In the genomic region with DNA sequence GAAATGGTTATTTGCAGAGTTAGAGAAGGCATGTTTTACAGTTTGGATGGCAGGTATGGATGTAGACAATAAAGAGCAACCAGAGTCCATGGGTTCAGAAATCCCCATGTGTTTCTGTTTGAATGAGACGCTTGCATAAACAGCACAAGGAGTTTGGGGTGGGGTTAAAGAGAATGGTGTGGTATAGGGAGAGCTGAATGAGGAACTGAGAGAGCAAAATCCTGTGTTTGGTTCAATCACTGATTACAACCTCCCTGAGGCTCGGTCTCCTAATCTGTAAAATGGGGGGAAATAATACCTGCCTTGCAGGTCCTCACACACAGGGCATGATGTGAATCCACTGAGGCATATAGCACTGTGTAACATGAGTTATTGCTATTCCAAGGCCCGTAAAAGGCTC, we compare ENCODE assay signal across 11 cellular contexts.
DNase-seq lines count a peak whose midpoint lies in the region; ATAC-seq and TF ChIP-seq lines count a peak whose summit lies in the region.
"Had no signal": no experiment of that assay in that cellular context is flagged by ENCODE, and none has a peak within 500 bp of the region (broad histone marks: within the 10 kb centered on the region; RNA-seq: fewer than 3 reads in every experiment).

No MANE protein-coding gene starts in this region.

- ATAC-seq in GM19455 (IDR thresholded peaks at IDR 0.05; ENCODE audit: unreplicated experiment) (peak; percentile 92), HG02981 (IDR thresholded peaks at IDR 0.05; ENCODE audit: unreplicated experiment) (peak; percentile 62), RWPE2 (ENCODE audit: low read depth) (no peak)
- ATAC-seq: activated CD4-positive, alpha-beta T cell treated with anti-CD3 and anti-CD28 coated beads for 36 hours; right lobe of liver had no signal

- H3K4me3 ChIP-seq in GM12865 (ENCODE audit: low read depth, low read length) (no peak overlapping the region), RWPE2 (ENCODE audit: severe bottlenecking) (no peak overlapping the region)
- H3K4me3 ChIP-seq: BLaER1 treated with 17β-estradiol and CSF1 and Interleukin-3, amounts not matched to agents 10 nM and 100 nM; right lobe of liver had no signal

- CTCF ChIA-PET in HEK293T (lab: Yijun Ruan, JAX): no interaction called here

- no peaks in the 10 kb centered on the region for H3K27me3 ChIP-seq in RWPE2 (ENCODE audit: insufficient read depth, poor library complexity, severe bottlenecking)
- H3K27me3 ChIP-seq: BLaER1 treated with 17β-estradiol and CSF1 and Interleukin-3, amounts not matched to agents 10 nM and 100 nM; right lobe of liver had no signal

- DNase-seq in GM12865 (ENCODE audit: low read depth) (peak; percentile 63), RWPE2 (ENCODE audit: low spot score) (no peak), COR-L47 (lab: John Stamatoyannopoulos, UW) (no peak), HEK293T (ENCODE audit: extremely low spot score) (no peak), NCI-H2227 (lab: John Stamatoyannopoulos, UW; ENCODE audit: unreplicated experiment) (no peak)
- DNase-seq in activated T-cell treated with anti-CD3 and anti-CD28 coated beads, Interleukin-2, amount 50 U/mL, for 48 hours: no peak
- DNase-seq: activated CD4-positive, alpha-beta T cell treated with anti-CD3 and anti-CD28 coated beads for 36 hours; right lobe of liver had no signal

- POLR2A ChIA-PET in HEK293T (lab: Yijun Ruan, JAX): no interaction called here

- TF ChIP-seq CTCF in GM12865 (IDR thresholded peaks at IDR 0.05; ENCODE audit: insufficient read depth, low read depth, low read length, missing control alignments) (no peak), RWPE2 (IDR thresholded peaks at IDR 0.05; ENCODE audit: poor library complexity, severe bottlenecking) (no peak)

- peaks cover 99% of the 10 kb centered on the region for H3K36me3 ChIP-seq in RWPE2 (ENCODE audit: low read depth)
- H3K36me3 ChIP-seq: BLaER1 treated with 17β-estradiol and CSF1 and Interleukin-3, amounts not matched to agents 10 nM and 100 nM; right lobe of liver had no signal

- peaks cover 20% of the 10 kb centered on the region for H3K4me1 ChIP-seq in RWPE2 (ENCODE audit: insufficient read depth, poor library complexity, severe bottlenecking)
- H3K4me1 ChIP-seq: BLaER1 treated with 17β-estradiol and CSF1 and Interleukin-3, amounts not matched to agents 10 nM and 100 nM; right lobe of liver had no signal

- H3K27ac ChIP-seq in RWPE2 (ENCODE audit: poor library complexity, severe bottlenecking): peak overlapping the region; percentile 34
- H3K27ac ChIP-seq: BLaER1 treated with 17β-estradiol and CSF1 and Interleukin-3, amounts not matched to agents 10 nM and 100 nM; right lobe of liver had no signal

- H3K9me3 ChIP-seq in RWPE2 (ENCODE audit: severe bottlenecking): no peaks in the 10 kb centered on the region
- H3K9me3 ChIP-seq: BLaER1 treated with 17β-estradiol and CSF1 and Interleukin-3, amounts not matched to agents 10 nM and 100 nM; right lobe of liver had no signal

TF ChIP-seq in HEK293T, 16 proteins besides CTCF, POLR2A, EP300 and RAD21:
- no peak for TF ChIP-seq LEF1 (IDR thresholded peaks at IDR 0.05; ENCODE audit: borderline replicate concordance)
- TF ChIP-seq ARNT (IDR thresholded peaks at IDR 0.05): no peak
- no peak for TF ChIP-seq FOXM1 (IDR thresholded peaks at IDR 0.05; ENCODE audit: borderline replicate concordance)
- TF ChIP-seq BHLHE40 (IDR thresholded peaks at IDR 0.05; ENCODE audit: borderline replicate concordance): no peak
- TF ChIP-seq TARDBP (IDR thresholded peaks at IDR 0.05): no peak
- no peak for TF ChIP-seq FOXK2 (IDR thresholded peaks at IDR 0.05)
- TF ChIP-seq ZNF384 (IDR thresholded peaks at IDR 0.05): no peak
- TF ChIP-seq SP1 (IDR thresholded peaks at IDR 0.05): no peak
- TF ChIP-seq, protein P1, sequence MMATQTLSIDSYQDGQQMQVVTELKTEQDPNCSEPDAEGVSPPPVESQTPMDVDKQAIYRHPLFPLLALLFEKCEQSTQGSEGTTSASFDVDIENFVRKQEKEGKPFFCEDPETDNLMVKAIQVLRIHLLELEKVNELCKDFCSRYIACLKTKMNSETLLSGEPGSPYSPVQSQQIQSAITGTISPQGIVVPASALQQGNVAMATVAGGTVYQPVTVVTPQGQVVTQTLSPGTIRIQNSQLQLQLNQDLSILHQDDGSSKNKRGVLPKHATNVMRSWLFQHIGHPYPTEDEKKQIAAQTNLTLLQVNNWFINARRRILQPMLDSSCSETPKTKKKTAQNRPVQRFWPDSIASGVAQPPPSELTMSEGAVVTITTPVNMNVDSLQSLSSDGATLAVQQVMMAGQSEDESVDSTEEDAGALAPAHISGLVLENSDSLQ (IDR thresholded peaks at IDR 0.05): no peak
